1 cellular context compared by ENCODE assay signal in the genomic region with DNA sequence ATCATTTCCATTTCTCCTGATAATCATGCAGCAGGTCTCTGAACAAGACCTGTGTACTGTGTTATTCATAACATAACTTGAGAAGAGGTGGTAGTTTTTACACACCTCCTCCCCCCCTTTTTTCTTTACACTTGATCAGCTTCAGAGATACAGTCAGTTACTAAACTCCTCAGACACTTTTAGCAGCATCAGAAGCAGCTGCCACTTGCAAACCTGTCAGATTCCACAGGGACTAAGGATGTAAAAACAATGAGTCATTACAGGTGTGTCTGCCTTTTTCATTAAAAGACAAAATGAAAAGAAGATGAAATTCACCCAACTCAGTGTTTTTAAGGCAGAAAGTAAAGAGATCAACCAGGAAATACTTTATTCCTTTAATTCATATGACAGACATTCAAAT.
TF ChIP-seq lines count a peak whose summit lies in the region.

No MANE protein-coding gene starts in this region.

TF ChIP-seq in GM23338, 12 proteins besides CTCF, POLR2A, EP300 and RAD21 (continued from another document):
- TF ChIP-seq, protein P1, sequence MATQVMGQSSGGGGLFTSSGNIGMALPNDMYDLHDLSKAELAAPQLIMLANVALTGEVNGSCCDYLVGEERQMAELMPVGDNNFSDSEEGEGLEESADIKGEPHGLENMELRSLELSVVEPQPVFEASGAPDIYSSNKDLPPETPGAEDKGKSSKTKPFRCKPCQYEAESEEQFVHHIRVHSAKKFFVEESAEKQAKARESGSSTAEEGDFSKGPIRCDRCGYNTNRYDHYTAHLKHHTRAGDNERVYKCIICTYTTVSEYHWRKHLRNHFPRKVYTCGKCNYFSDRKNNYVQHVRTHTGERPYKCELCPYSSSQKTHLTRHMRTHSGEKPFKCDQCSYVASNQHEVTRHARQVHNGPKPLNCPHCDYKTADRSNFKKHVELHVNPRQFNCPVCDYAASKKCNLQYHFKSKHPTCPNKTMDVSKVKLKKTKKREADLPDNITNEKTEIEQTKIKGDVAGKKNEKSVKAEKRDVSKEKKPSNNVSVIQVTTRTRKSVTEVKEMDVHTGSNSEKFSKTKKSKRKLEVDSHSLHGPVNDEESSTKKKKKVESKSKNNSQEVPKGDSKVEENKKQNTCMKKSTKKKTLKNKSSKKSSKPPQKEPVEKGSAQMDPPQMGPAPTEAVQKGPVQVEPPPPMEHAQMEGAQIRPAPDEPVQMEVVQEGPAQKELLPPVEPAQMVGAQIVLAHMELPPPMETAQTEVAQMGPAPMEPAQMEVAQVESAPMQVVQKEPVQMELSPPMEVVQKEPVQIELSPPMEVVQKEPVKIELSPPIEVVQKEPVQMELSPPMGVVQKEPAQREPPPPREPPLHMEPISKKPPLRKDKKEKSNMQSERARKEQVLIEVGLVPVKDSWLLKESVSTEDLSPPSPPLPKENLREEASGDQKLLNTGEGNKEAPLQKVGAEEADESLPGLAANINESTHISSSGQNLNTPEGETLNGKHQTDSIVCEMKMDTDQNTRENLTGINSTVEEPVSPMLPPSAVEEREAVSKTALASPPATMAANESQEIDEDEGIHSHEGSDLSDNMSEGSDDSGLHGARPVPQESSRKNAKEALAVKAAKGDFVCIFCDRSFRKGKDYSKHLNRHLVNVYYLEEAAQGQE (IDR thresholded peaks at IDR 0.05; ENCODE audit: unreplicated experiment): no peak
- TF ChIP-seq, protein P2, sequence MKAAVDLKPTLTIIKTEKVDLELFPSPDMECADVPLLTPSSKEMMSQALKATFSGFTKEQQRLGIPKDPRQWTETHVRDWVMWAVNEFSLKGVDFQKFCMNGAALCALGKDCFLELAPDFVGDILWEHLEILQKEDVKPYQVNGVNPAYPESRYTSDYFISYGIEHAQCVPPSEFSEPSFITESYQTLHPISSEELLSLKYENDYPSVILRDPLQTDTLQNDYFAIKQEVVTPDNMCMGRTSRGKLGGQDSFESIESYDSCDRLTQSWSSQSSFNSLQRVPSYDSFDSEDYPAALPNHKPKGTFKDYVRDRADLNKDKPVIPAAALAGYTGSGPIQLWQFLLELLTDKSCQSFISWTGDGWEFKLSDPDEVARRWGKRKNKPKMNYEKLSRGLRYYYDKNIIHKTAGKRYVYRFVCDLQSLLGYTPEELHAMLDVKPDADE (IDR thresholded peaks at IDR 0.05): no peak
- TF ChIP-seq EZH2 (IDR thresholded peaks at IDR 0.05; ENCODE audit: low read depth, unreplicated experiment) (no peak), ZNF114 (CRISPR knock-in tag; IDR thresholded peaks at IDR 0.05) (no peak), ZNF331 (CRISPR knock-in tag; IDR thresholded peaks at IDR 0.05; ENCODE audit: low read depth) (no peak)
